In the genomic region with DNA sequence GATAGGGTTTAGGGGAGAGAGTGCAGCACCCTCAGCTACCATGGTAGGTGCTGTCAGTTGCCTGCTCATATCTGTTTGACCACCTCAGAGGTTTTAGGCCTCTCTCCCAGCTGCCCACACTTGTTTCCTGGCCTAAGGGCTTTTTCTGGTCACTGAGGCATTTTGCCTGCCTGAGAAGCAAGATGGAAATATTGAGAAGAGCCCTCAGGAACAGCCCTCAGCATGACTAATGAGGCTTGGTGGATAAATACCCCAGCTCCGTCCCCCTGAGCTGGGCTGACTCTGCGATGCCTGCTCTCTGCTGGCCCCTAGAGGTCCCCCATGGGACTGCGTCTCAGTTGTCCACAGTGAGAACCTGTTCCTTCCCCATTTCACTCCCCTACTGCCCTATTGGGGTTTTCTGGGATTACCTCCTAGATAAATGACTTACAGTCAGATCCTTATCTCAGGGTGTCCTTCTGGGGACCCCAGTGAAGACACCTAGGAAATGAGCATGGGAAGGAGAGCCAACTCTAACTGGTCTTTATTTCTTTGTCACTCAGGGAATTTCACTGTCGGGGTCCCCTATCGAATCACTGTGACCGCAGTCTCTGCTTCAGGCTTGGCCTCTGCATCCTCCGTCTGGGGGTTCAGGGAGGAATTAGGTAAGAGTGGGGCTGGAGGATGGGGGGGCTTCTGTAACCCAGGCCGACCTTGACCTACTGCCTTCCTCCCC, we compare ENCODE assay signal across 10 cellular contexts. TPM values are rescaled to one million over a fixed set of nuclear protein-coding genes. Genes with fewer than 3 reads are reported as not detected.
DNase-seq lines count a peak whose midpoint lies in the region; TF ChIP-seq lines count a peak whose summit lies in the region.
"Had no signal": no experiment of that assay in that cellular context is flagged by ENCODE, and none has a peak within 500 bp of the region (broad histone marks: within the 10 kb centered on the region; RNA-seq: fewer than 3 reads in every experiment).

No MANE protein-coding gene starts in this region.

- TF ChIP-seq CTCF in fibroblast of lung (conservative IDR thresholded peaks at IDR 0.05 in 1 of 2, IDR thresholded peaks at IDR 0.05 in 1 of 2; ENCODE audit: low read depth in 1 of 2, low read length in 2 of 2) (peak; percentile 77 to 86), prostate gland (IDR thresholded peaks at IDR 0.05) (peak; percentile 29 to 59 (median 48))

- H3K4me3 ChIP-seq in fibroblast of lung (replicated peaks in 1 of 4; ENCODE audit: control extremely low read depth in 1 of 4, insufficient read depth in 1 of 4, low read depth in 3 of 4, low read length in 4 of 4), result no peak overlapping the region
- H3K4me3 ChIP-seq in prostate gland, result no peak overlapping the region
- H3K4me3 ChIP-seq: BLaER1 treated with 17β-estradiol and CSF1 and Interleukin-3, amounts not matched to agents 10 nM and 100 nM had no signal

- intact Hi-C loops in prostate gland (cut with DNase I), result no loop called here

- H4K20me1 ChIP-seq in fibroblast of lung (ENCODE audit: control insufficient read depth, extremely low read depth, insufficient read depth, low read length), result no peaks in the 10 kb centered on the region

- H3K9me3 ChIP-seq in fibroblast of lung (ENCODE audit: control insufficient read depth, insufficient read depth, low read depth, low read length) (no peaks in the 10 kb centered on the region), prostate gland (no peaks in the 10 kb centered on the region)

- H3K4me1 ChIP-seq in fibroblast of lung (ENCODE audit: control insufficient read depth, extremely low read depth, insufficient read depth, low read length), result no peaks in the 10 kb centered on the region
- H3K4me1 ChIP-seq in prostate gland (replicated peaks), result no peaks in the 10 kb centered on the region

- H3K9ac ChIP-seq in fibroblast of lung (ENCODE audit: insufficient read depth, low read length), result no peak overlapping the region
- H3K9ac ChIP-seq: BLaER1 treated with 17β-estradiol and CSF1 and Interleukin-3, amounts not matched to agents 10 nM and 100 nM had no signal

- WGBS in prostate gland, result 83% methylated on average over 8 of the region's 8 CpGs

- H2AFZ ChIP-seq in fibroblast of lung (ENCODE audit: low read length), result no peak overlapping the region

- H3K36me3 ChIP-seq in fibroblast of lung (ENCODE audit: control insufficient read depth, insufficient read depth, low read length) (no peaks in the 10 kb centered on the region), prostate gland (no peaks in the 10 kb centered on the region)

- H3K4me2 ChIP-seq in fibroblast of lung (ENCODE audit: extremely low read depth, insufficient read depth, low read length), result no peak overlapping the region

- H3K27me3 ChIP-seq in fibroblast of lung (ENCODE audit: control insufficient read depth, insufficient read depth, low read length) (no peaks in the 10 kb centered on the region), prostate gland (replicated peaks; ENCODE audit: insufficient read depth) (no peaks in the 10 kb centered on the region)

- no peaks in the 10 kb centered on the region for H3K79me2 ChIP-seq in fibroblast of lung (ENCODE audit: control insufficient read depth, insufficient read depth, low read length)

- DNase-seq in NCI-H146 (lab: John Stamatoyannopoulos, UW) (peak; percentile 39), NCI-H146 treated with DMSO at 0.1 percent for 48 hours (lab: John Stamatoyannopoulos, UW; ENCODE audit: unreplicated experiment) (no peak), NOMO-1 (lab: John Stamatoyannopoulos, UW; ENCODE audit: unreplicated experiment in 2 of 2) (peak; percentile 20 to 64), fibroblast of lung (ENCODE audit: low read depth in 2 of 2) (peak in 1 of 2 donors; percentile 10), prostate gland (ENCODE audit: low spot score) (no peak), Ammon's horn (ENCODE audit: low spot score) (no peak), cerebellum (ENCODE audit: low spot score) (no peak)
- DNase-seq in activated CD8-positive, alpha-beta memory T cell treated with anti-CD3 and anti-CD28 coated beads, Interleukin-2, amount 50 U/mL, for 48 hours, result peak; percentile 92

- H3K27ac ChIP-seq in fibroblast of lung (ENCODE audit: insufficient read depth, low read length), result no peak overlapping the region
- H3K27ac ChIP-seq in prostate gland, result no peak overlapping the region
- H3K27ac ChIP-seq: BLaER1 treated with 17β-estradiol and CSF1 and Interleukin-3, amounts not matched to agents 10 nM and 100 nM had no signal

- TF ChIP-seq POLR2A in prostate gland (IDR thresholded peaks at IDR 0.05), result no peak

RNA-seq across cellular contexts. Expression of a gene that starts 13.3 kb away (rescaled TPM):
- total RNA-seq in fibroblast of lung (0.51 and 1.3 TPM in 2 replicates), prostate gland (10 to 100 TPM in 1 of 2 donors, 1 to 10 TPM in 1; 1.8 to 16.1 TPM), cerebellum (2.2 TPM)
- 0.02 and 0.20 TPM in 2 replicates for polyA plus RNA-seq in fibroblast of lung
- 0.50 and 2.0 TPM in 2 replicates for polyA plus RNA-seq in fibroblast of lung (2012)
- 0.27 TPM in 1 of 2 replicates, not detected in the other for polyA minus RNA-seq in fibroblast of lung (ENCODE audit: low replicate concordance)

RNA-seq across cellular contexts. Expression of a gene that starts 17.0 kb away (rescaled TPM):
- total RNA-seq in fibroblast of lung, result 2.1 and 2.6 TPM in 2 replicates
- polyA plus RNA-seq in fibroblast of lung, result 0.84 and 1.2 TPM in 2 replicates
- 1.0 and 1.4 TPM in 2 replicates for polyA plus RNA-seq in fibroblast of lung (2012)
- polyA minus RNA-seq in fibroblast of lung (ENCODE audit: low replicate concordance), result 0.85 and 0.98 TPM in 2 replicates
- total RNA-seq in prostate gland, result 1 to 10 TPM; 4.7 to 8.3 TPM
- 1.1 TPM for total RNA-seq in cerebellum

RNA-seq across cellular contexts. Expression of a gene that starts 20.6 kb away (rescaled TPM):
- not detected in 2 replicates for total RNA-seq in fibroblast of lung
- polyA plus RNA-seq in fibroblast of lung, result not detected in 2 replicates
- not detected in 2 replicates for polyA plus RNA-seq in fibroblast of lung (2012)
- not detected in 2 replicates for polyA minus RNA-seq in fibroblast of lung (ENCODE audit: low replicate concordance)
- not detected for total RNA-seq in prostate gland
- not detected for total RNA-seq in cerebellum
- polyA plus RNA-seq: esophagus had no signal

RNA-seq across cellular contexts. Expression of a gene that starts 24.0 kb away (rescaled TPM):
- total RNA-seq in fibroblast of lung, result 0.77 and 0.83 TPM in 2 replicates
- polyA plus RNA-seq in fibroblast of lung, result 0.33 and 0.41 TPM in 2 replicates
- 0.55 and 0.67 TPM in 2 replicates for polyA plus RNA-seq in fibroblast of lung (2012)
- not detected in 2 replicates for polyA minus RNA-seq in fibroblast of lung (ENCODE audit: low replicate concordance)
- total RNA-seq in prostate gland, result 10 to 100 TPM; 12.4 to 17.2 TPM
- total RNA-seq in cerebellum, result 1.5 TPM

RNA-seq across cellular contexts. Expression of a gene that starts 37.0 kb away (rescaled TPM):
- not detected in 2 replicates for total RNA-seq in fibroblast of lung
- not detected in 2 replicates for polyA plus RNA-seq in fibroblast of lung
- polyA plus RNA-seq in fibroblast of lung (2012), result not detected in 2 replicates
- polyA minus RNA-seq in fibroblast of lung (ENCODE audit: low replicate concordance), result not detected in 2 replicates
- total RNA-seq in prostate gland, result under 1 TPM in 1 of 2 donors, not detected in 1; 0.97 TPM
- total RNA-seq in cerebellum, result not detected
- polyA plus RNA-seq: esophagus had no signal

Comparison
In these comparisons a context has a peak if more than half of its experiments do, and no peak if none do; other contexts are left out.
1. DNase-seq: peak in NCI-H146 (single experiment), NOMO-1 (2 of 2) and activated CD8-positive, alpha-beta memory T cell treated with anti-CD3 and anti-CD28 coated beads, Interleukin-2, amount 50 U/mL, for 48 hours (single experiment); none in NCI-H146 treated with DMSO at 0.1 percent for 48 hours (single experiment), prostate gland (single experiment), Ammon's horn (single experiment) and cerebellum (single experiment).